Comparison of ENCODE assay signal across 8 cellular contexts in the genomic region with DNA sequence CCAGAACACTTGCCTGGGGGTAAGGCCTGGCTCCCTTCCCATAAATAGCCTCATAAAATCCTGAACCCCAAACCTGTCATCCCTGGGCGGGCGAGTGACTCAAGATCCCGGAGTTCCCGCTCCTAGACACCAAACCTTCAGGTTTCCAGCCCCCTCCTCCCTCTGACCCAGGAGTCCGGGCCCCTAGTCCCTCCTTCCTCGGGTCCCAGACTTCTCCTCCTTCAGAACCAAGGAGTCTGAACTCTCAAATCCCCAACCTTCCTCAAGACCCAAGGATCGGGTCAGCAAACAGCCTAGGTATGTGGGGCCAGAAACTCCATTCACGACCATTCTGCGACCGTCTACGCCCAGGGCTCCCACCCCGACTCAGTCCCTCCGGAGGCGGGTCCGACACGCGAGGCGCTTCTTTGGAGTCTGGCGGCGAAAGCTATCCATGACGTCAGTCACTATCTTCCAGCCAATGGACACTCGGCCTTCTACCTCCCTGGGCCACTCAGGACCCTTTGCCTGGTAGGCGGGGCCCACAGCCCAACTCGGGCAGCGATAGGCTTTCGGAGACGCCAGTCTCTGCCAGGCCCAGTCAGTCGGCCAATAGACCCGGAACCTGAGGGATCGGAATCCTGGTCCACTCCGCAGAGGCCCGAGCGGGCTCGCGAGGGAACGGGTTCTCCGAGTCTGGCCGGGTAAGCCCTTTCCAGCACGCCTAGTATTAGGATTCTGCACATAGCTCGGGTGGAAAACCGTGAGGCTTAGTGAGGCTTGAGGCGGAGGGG.
DNase-seq lines count a peak whose midpoint lies in the region; ATAC-seq and FAIRE-seq lines count a peak whose summit lies in the region.

No MANE protein-coding gene starts in this region.

- peak; percentile 93 for ATAC-seq in HG03439 (IDR thresholded peaks at IDR 0.05; ENCODE audit: unreplicated experiment)

- peak; percentile 83 for FAIRE-seq in colon (lab: Jason Lieb, UNC)

- DNase-seq in Ammon's horn (ENCODE audit: low spot score), result peak; percentile 99
- DNase-seq in GM19238 (ENCODE audit: insufficient read length, low spot score), result peak; percentile 100
- DNase-seq in NCI-H524 (lab: John Stamatoyannopoulos, UW), result peak; percentile 91 to 98
- peak; percentile 85 to 90 for DNase-seq in activated CD4-positive, alpha-beta T cell treated with anti-CD3 and anti-CD28 coated beads for 4 hours
- peak; percentile 98 for DNase-seq in kidney glomerular epithelial cell (lab: John Stamatoyannopoulos, UW)
- peak; percentile 95 to 96 for DNase-seq in stimulated activated CD4-positive, alpha-beta T cell treated with anti-CD3 and anti-CD28 coated beads, Interleukin-15, amount 100 ng/mL, for 48 hours (ENCODE audit: low read depth in 2 of 2)

Comparison
In these comparisons a context has a peak if more than half of its experiments do, and no peak if none do; other contexts are left out.
1. Peak in every context shown above with its lines: DNase-seq and ATAC-seq.